In genomic region chr7:8155836-8156235, GRCh38 we compare ENCODE assay signal across 20 cellular contexts.
DNase-seq lines count a peak whose midpoint lies in the region; ATAC-seq and TF ChIP-seq lines count a peak whose summit lies in the region.
"Had no signal": no experiment of that assay in that cellular context is flagged by ENCODE, and none has a peak within 500 bp of the region (broad histone marks: within the 10 kb centered on the region; RNA-seq: fewer than 3 reads in every experiment).

No MANE protein-coding gene starts in this region.

- DNase-seq in NCI-H2029 (lab: John Stamatoyannopoulos, UW) (peak; percentile 11), NCI-H2029 treated with DMSO at 0.1 percent for 48 hours (lab: John Stamatoyannopoulos, UW) (no peak), NCI-H1436 (lab: John Stamatoyannopoulos, UW) (peak; percentile 27), NCI-H748 (lab: John Stamatoyannopoulos, UW; ENCODE audit: unreplicated experiment) (peak; percentile 67), left lobe of liver (ENCODE audit: low spot score) (peak; percentile 85), left lung (no peak)
- DNase-seq: 8988T; BE2C; CD4-positive, alpha-beta memory T cell; DND-41; GDM1; H9; Kasumi-1; NCI-H1694 treated with DMSO at 0.1 percent for 48 hours; NCI-H2171; NCI-H510A treated with DMSO at 0.1 percent for 48 hours; NK-92 treated with Interleukin-12 subunit alpha and Interleukin-12 subunit beta, amount 100 ng/mL, for 24 hours; SHP77 treated with DMSO at 0.1 percent for 48 hours had no signal

- H3K9me3 ChIP-seq in left lung, result no peaks in the 10 kb centered on the region
- H3K9me3 ChIP-seq: BE2C had no signal

- H3K4me3 ChIP-seq in left lung, result no peak overlapping the region

- intact Hi-C loops in left lung (cut with DNase I), result no loop called here

- H3K27me3 ChIP-seq in left lung, result no peaks in the 10 kb centered on the region
- H3K27me3 ChIP-seq: BE2C had no signal

- no peak for TF ChIP-seq CTCF in left lung (IDR thresholded peaks at IDR 0.05)

- peaks cover 0 to 11% of the 10 kb centered on the region in 2 donors for H3K36me3 ChIP-seq in left lung

- no peak overlapping the region for H3K27ac ChIP-seq in left lung

- no peaks in the 10 kb centered on the region for H3K4me1 ChIP-seq in left lung
- H3K4me1 ChIP-seq: BE2C had no signal

- ATAC-seq in left lobe of liver (peak; percentile 87), left lung (no peak), HG02610 (IDR thresholded peaks at IDR 0.05; ENCODE audit: unreplicated experiment) (no peak), GM21723 (IDR thresholded peaks at IDR 0.05; ENCODE audit: unreplicated experiment) (no peak)

Comparison
In these comparisons a context has a peak if more than half of its experiments do, and no peak if none do; other contexts are left out.
1. DNase-seq: peak in NCI-H2029 (single experiment), NCI-H1436 (single experiment), NCI-H748 (single experiment) and left lobe of liver (single experiment); none in NCI-H2029 treated with DMSO at 0.1 percent for 48 hours (single experiment) and left lung (0 of 2).